Comparison of ENCODE assay signal across 8 cellular contexts in the genomic region with DNA sequence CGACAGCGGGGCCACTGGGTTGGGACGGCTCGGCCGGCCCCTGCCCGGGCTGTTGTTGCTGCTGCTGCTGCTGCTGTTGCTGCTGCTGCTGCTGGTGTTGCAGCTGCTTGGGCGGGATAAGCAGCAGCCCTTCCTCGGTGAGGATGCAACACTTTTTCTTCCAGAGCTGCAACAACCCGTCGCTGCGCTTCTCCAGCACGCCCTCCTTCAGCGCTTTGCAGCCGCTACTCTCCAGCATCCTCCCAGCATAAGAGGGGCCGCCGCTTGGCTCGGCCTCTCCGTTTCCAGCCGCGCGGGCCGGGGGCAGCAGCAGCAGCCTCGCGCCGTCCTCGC. TPM values are rescaled to one million over a fixed set of nuclear protein-coding genes. Genes with fewer than 3 reads are reported as not detected.
DNase-seq lines count a peak whose midpoint lies in the region; ATAC-seq and TF ChIP-seq lines count a peak whose summit lies in the region.

No MANE protein-coding gene starts in this region.

- H3K4me1 ChIP-seq in esophagus muscularis mucosa (peaks cover 0 to 37% (median 36%) of the 10 kb centered on the region in 4 donors), parathyroid adenoma (no peaks in the 10 kb centered on the region)

- no peak for DNase-seq in BJ (ENCODE audit: low read depth)
- DNase-seq in RWPE1 (ENCODE audit: low spot score) = no peak
- no peak for DNase-seq in esophagus muscularis mucosa (ENCODE audit: extremely low spot score)
- no peak for DNase-seq in glomerular visceral epithelial cell (ENCODE audit: extremely low spot score)
- DNase-seq in NCI-H2171 treated with DMSO at 0.1 percent for 48 hours (lab: John Stamatoyannopoulos, UW) = no peak

- peak overlapping the region; percentile 70 for H3K4me3 ChIP-seq in BJ (ENCODE audit: low read depth, low read length)
- peak overlapping the region; percentile 68 to 86 (median 80) for H3K4me3 ChIP-seq in esophagus muscularis mucosa
- peak overlapping the region; percentile 78 for H3K4me3 ChIP-seq in parathyroid adenoma (ENCODE audit: low read depth, low read length)

- no peak for TF ChIP-seq POLR2A in esophagus muscularis mucosa (IDR thresholded peaks at IDR 0.05; ENCODE audit: low read depth)

- CTCF ChIA-PET in BJ (lab: Yijun Ruan, JAX) (interaction anchor here (0.7 to 9.0 kb wide), 16 partner anchors 10 to 505 kb away, joined by 3 to 98 read pairs (median 4); no protein-coding TSS in a partner anchor), RWPE1 (lab: Yijun Ruan, JAX) (interaction anchor here (0.6 to 1.2 kb wide), 10 partner anchors 14 to 539 kb away, joined by 3 to 8 read pairs (median 4); no protein-coding TSS in a partner anchor)

- no CpG with 5 or more reads among the region's 26 CpGs for WGBS in esophagus muscularis mucosa

- no peaks in the 10 kb centered on the region for H3K79me2 ChIP-seq in parathyroid adenoma

- H2AFZ ChIP-seq in parathyroid adenoma = peak overlapping the region; percentile 99

- TF ChIP-seq CTCF in BJ (IDR thresholded peaks at IDR 0.05; ENCODE audit: insufficient read depth, low read depth, low read length) = no peak
- TF ChIP-seq CTCF in RWPE1 (conservative IDR thresholded peaks at IDR 0.05; ENCODE audit: low read depth) = no peak
- no peak for TF ChIP-seq CTCF in esophagus muscularis mucosa (IDR thresholded peaks at IDR 0.05)
- TF ChIP-seq CTCF in parathyroid adenoma (IDR thresholded peaks at IDR 0.05) = no peak

- H3K27ac ChIP-seq in RWPE1 (peak overlapping the region; percentile 95), esophagus muscularis mucosa (replicated peaks in 1 of 4) (peak overlapping the region; percentile 93 to 97 (median 96)), parathyroid adenoma (peak overlapping the region; percentile 83)

- H3K36me3 ChIP-seq in BJ (ENCODE audit: control insufficient read depth, insufficient read depth, low read length) = no peaks in the 10 kb centered on the region
- no peaks in the 10 kb centered on the region for H3K36me3 ChIP-seq in esophagus muscularis mucosa
- no peaks in the 10 kb centered on the region for H3K36me3 ChIP-seq in parathyroid adenoma (ENCODE audit: control insufficient read depth, insufficient read depth, low read length)

- H3K4me2 ChIP-seq in parathyroid adenoma (ENCODE audit: low read length) = peak overlapping the region; percentile 89

- no peak for TF ChIP-seq EP300 in esophagus muscularis mucosa (IDR thresholded peaks at IDR 0.05)

- POLR2A ChIA-PET in BJ (lab: Charles Lee) (interaction anchor here (0.6 to 1.0 kb wide), 4 partner anchors 208 to 541 kb away, joined by 3 to 7 read pairs (median 3); no protein-coding TSS in a partner anchor), RWPE1 (lab: Yijun Ruan, JAX; ENCODE audit: low non-redundant PET) (interaction anchor here (0.6 to 1.2 kb wide), 3 partner anchors 344 to 374 kb away, joined by 3 to 17 read pairs (median 4); no protein-coding TSS in a partner anchor)

- H3K27me3 ChIP-seq in BJ (ENCODE audit: control insufficient read depth, insufficient read depth, low read length) = no peaks in the 10 kb centered on the region
- no peaks in the 10 kb centered on the region for H3K27me3 ChIP-seq in esophagus muscularis mucosa
- H3K27me3 ChIP-seq in parathyroid adenoma (ENCODE audit: control insufficient read depth, insufficient read depth, low read length) = no peaks in the 10 kb centered on the region

- no peaks in the 10 kb centered on the region for H3K9me3 ChIP-seq in esophagus muscularis mucosa
- H3K9me3 ChIP-seq in parathyroid adenoma (ENCODE audit: control insufficient read depth, low read length) = no peaks in the 10 kb centered on the region

- ATAC-seq in GM21786 (IDR thresholded peaks at IDR 0.05; ENCODE audit: unreplicated experiment) = peak; percentile 10
- no peak for ATAC-seq in HG02588 (IDR thresholded peaks at IDR 0.05; ENCODE audit: unreplicated experiment)

- intact Hi-C loops in esophagus muscularis mucosa (cut with DNase I) = loop anchor here (5.0 to 10.0 kb wide), 3 partner anchors 54 to 316 kb away; partner anchors contain the start of gene BBS10

- H3K9ac ChIP-seq in parathyroid adenoma = no peak overlapping the region

RNA-seq across cellular contexts. Expression of gene PHLDA1, which starts 0.5 kb away (rescaled TPM):
- polyA plus RNA-seq in BJ (2011; rRNA removed) = 8.1 and 12.1 TPM in 2 replicates
- polyA minus RNA-seq in BJ (2011; rRNA and poly(A)+ RNA removed) = 13.5 and 13.7 TPM in 2 replicates
- total RNA-seq in esophagus muscularis mucosa = 10 to 100 TPM in 1 of 4 donors, 1 to 10 TPM in 3; 5.0 to 25.3 (median 6.1) TPM

RNA-seq across cellular contexts. Expression of gene NAP1L1, which starts 53.4 kb away (rescaled TPM):
- polyA plus RNA-seq in BJ (2011; rRNA removed) = 111 and 245 TPM in 2 replicates
- polyA minus RNA-seq in BJ (2011; rRNA and poly(A)+ RNA removed) = 39.7 and 57.9 TPM in 2 replicates
- 100 to 1,000 TPM; 389 to 540 (median 445) TPM for total RNA-seq in esophagus muscularis mucosa
